In genomic region chr13:23074054-23074805, GRCh38 we compare ENCODE assay signal across 1 cellular context.
TF ChIP-seq lines count a peak whose summit lies in the region.

No MANE protein-coding gene starts in this region.

TF ChIP-seq in H1, 55 proteins besides CTCF, POLR2A, EP300 and RAD21 (continued from another document):
- TF ChIP-seq CHD7 (IDR thresholded peaks at IDR 0.05; ENCODE audit: insufficient replicate concordance, low read length) (no peak), TAF1 (IDR thresholded peaks at IDR 0.05; ENCODE audit: low read depth, low read length) (no peak), ZNF274 (IDR thresholded peaks at IDR 0.05; ENCODE audit: borderline replicate concordance, extremely low read depth, low read length) (no peak), MAFK (IDR thresholded peaks at IDR 0.05; ENCODE audit: low read depth, low read length) (no peak), SIN3A (conservative IDR thresholded peaks at IDR 0.05 in 1 of 2, IDR thresholded peaks at IDR 0.05 in 1 of 2; ENCODE audit: low read depth in 1 of 2, low read length in 2 of 2) (no peak), RXRA (IDR thresholded peaks at IDR 0.05; ENCODE audit: insufficient read depth, low read depth, low read length) (no peak), TEAD4 (IDR thresholded peaks at IDR 0.05; ENCODE audit: low read depth, low read length) (no peak), SP2 (IDR thresholded peaks at IDR 0.05; ENCODE audit: low read length) (no peak)
